In the genomic region with DNA sequence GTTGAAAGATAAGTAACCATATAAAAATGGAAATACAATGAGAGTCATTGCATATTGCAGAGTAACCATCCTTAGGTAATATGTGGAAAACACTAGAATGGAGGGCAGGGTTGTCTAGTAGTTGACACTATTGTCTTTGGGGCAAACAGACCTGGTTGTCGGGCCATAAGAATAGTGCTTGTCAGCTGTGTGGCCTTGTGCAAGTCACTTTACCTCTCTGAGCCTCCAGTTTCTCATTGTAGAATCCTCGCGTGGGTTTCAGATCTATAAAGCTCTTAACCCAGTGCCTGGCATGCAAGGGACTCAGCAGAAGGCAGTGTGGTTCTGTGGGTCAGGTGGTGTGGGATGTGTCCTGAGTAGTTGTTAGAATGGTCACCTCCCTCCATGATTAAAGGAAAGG, we compare ENCODE assay signal across 21 cellular contexts.
"Had no signal": no experiment of that assay in that cellular context is flagged by ENCODE, and none has a peak within 500 bp of the region (broad histone marks: within the 10 kb centered on the region; RNA-seq: fewer than 3 reads in every experiment).

No MANE protein-coding gene starts in this region.

- H3K27ac ChIP-seq: brain microvascular endothelial cell, cardiac muscle cell, VCaP had no signal

- H3K4me3 ChIP-seq: cardiac muscle cell had no signal

- H3K4me3 Mint-ChIP-seq: activated CD4-positive, alpha-beta T cell treated with anti-CD3 and anti-CD28 coated beads, Interleukin-2, amount 10 ng/mL, durations not matched to agents 7 days and 5 days; activated CD8-positive, alpha-beta T cell treated with anti-CD3 and anti-CD28 coated beads for 36 hours; activated naive CD4-positive, alpha-beta T cell treated with anti-CD3 and anti-CD28 coated beads for 36 hours; activated naive CD8-positive, alpha-beta T cell treated with anti-CD3 and anti-CD28 coated beads for 36 hours; activated T-helper 1 cell treated with anti-CD3 and anti-CD28 coated beads, Interleukin-12 subunit alpha, Interleukin-12 subunit beta, Interleukin-2, Interleukin-4 antibody, amounts not matched to agents 30 ng/mL and 10 ng/mL and 1 ng/mL, durations not matched to agents 14 hours and 24 hours and 36 hours had no signal

- H3K27ac Mint-ChIP-seq: activated CD4-positive, alpha-beta T cell treated with anti-CD3 and anti-CD28 coated beads, Interleukin-2, amount 10 ng/mL, durations not matched to agents 7 days and 5 days; activated naive CD4-positive, alpha-beta T cell treated with anti-CD3 and anti-CD28 coated beads for 36 hours; activated naive CD8-positive, alpha-beta T cell treated with anti-CD3 and anti-CD28 coated beads for 36 hours; activated T-helper 1 cell treated with anti-CD3 and anti-CD28 coated beads, Interleukin-12 subunit alpha, Interleukin-12 subunit beta, Interleukin-2, Interleukin-4 antibody, amounts not matched to agents 30 ng/mL and 10 ng/mL and 1 ng/mL, durations not matched to agents 14 hours and 24 hours and 36 hours had no signal

- H3K9me3 Mint-ChIP-seq: activated CD4-positive, alpha-beta T cell treated with anti-CD3 and anti-CD28 coated beads, Interleukin-2, amount 10 ng/mL, durations not matched to agents 7 days and 5 days; activated CD8-positive, alpha-beta T cell treated with anti-CD3 and anti-CD28 coated beads for 36 hours; activated naive CD4-positive, alpha-beta T cell treated with anti-CD3 and anti-CD28 coated beads for 36 hours; activated naive CD8-positive, alpha-beta T cell treated with anti-CD3 and anti-CD28 coated beads for 36 hours; activated T-helper 1 cell treated with anti-CD3 and anti-CD28 coated beads, Interleukin-12 subunit alpha, Interleukin-12 subunit beta, Interleukin-2, Interleukin-4 antibody, amounts not matched to agents 30 ng/mL and 10 ng/mL and 1 ng/mL, durations not matched to agents 14 hours and 24 hours and 36 hours had no signal

- H3K27me3 Mint-ChIP-seq: activated CD4-positive, alpha-beta T cell treated with anti-CD3 and anti-CD28 coated beads, Interleukin-2, amount 10 ng/mL, durations not matched to agents 7 days and 5 days; activated CD8-positive, alpha-beta T cell treated with anti-CD3 and anti-CD28 coated beads for 36 hours; activated naive CD8-positive, alpha-beta T cell treated with anti-CD3 and anti-CD28 coated beads for 36 hours had no signal

- ATAC-seq: activated CD8-positive, alpha-beta T cell treated with anti-CD3 and anti-CD28 coated beads for 36 hours had no signal

- H3K4me1 Mint-ChIP-seq: activated CD4-positive, alpha-beta T cell treated with anti-CD3 and anti-CD28 coated beads, Interleukin-2, amount 10 ng/mL, durations not matched to agents 7 days and 5 days; activated naive CD8-positive, alpha-beta T cell treated with anti-CD3 and anti-CD28 coated beads for 36 hours had no signal

- DNase-seq: activated CD4-positive, alpha-beta T cell treated with anti-CD3 and anti-CD28 coated beads, Interleukin-2, amount 10 ng/mL, durations not matched to agents 7 days and 5 days; activated CD4-positive, CD25-positive, alpha-beta regulatory T cell; activated CD8-positive, alpha-beta memory T cell treated with anti-CD3 and anti-CD28 coated beads, Interleukin-2, amount 50 U/mL, for 4 hours; activated CD8-positive, alpha-beta T cell treated with anti-CD3 and anti-CD28 coated beads for 36 hours; activated effector memory CD4-positive, alpha-beta T cell treated with anti-CD3 and anti-CD28 coated beads, Interleukin-2, amount 50 U/mL, for 16 hours; activated naive CD4-positive, alpha-beta T cell treated with anti-CD3 and anti-CD28 coated beads for 36 hours; activated naive CD8-positive, alpha-beta T cell treated with anti-CD3 and anti-CD28 coated beads for 36 hours; brain microvascular endothelial cell; Kasumi-1; KBM-7; NCI-H1048; NCI-H1417; NCI-H2107; NCI-H2171 treated with DMSO at 0.1 percent for 48 hours; NCI-H226; NCI-H526; NCI-H82; SIG-M5 had no signal
